Comparison of ENCODE assay signal across 36 cellular contexts in genomic region chr2:19529663-19530062, GRCh38.
"Had no signal": no experiment of that assay in that cellular context is flagged by ENCODE, and none has a peak within 500 bp of the region (broad histone marks: within the 10 kb centered on the region; RNA-seq: fewer than 3 reads in every experiment).

No MANE protein-coding gene starts in this region.

- H3K4me3 ChIP-seq: adrenal gland, body of pancreas, breast epithelium, MG63, Peyer's patch had no signal

- DNase-seq: activated B cell treated with CpG ODN at 0.5 μM for 24 hours; activated CD4-positive, alpha-beta memory T cell treated with anti-CD3 and anti-CD28 coated beads for 36 hours; activated CD4-positive, alpha-beta T cell treated with anti-CD3 and anti-CD28 coated beads for 4 hours; activated CD4-positive, alpha-beta T cell treated with anti-CD3 and anti-CD28 coated beads, Interleukin-2, amount 50 U/mL, for 1 hour; activated CD4-positive, CD25-positive, alpha-beta regulatory T cell treated with anti-CD3 and anti-CD28 coated beads, Interleukin-2, amount 50 U/mL, for 72 hours; activated CD8-positive, alpha-beta memory T cell treated with anti-CD3 and anti-CD28 coated beads, Interleukin-2, amount 50 U/mL, for 4 hours; activated gamma-delta T cell treated with Interleukin-2 at 50 U/mL for 16 hours; activated naive CD4-positive, alpha-beta T cell treated with anti-CD3 and anti-CD28 coated beads for 36 hours; activated T-cell treated with anti-CD3 and anti-CD28 coated beads for 4 hours; activated T-cell treated with anti-CD3 and anti-CD28 coated beads, Interleukin-2, amount 50 U/mL, for 4 hours; adrenal gland; body of pancreas; Kasumi-1; KG1; MG63; MV-4-11; NCI-H1092; NCI-H1436 treated with DMSO at 0.1 percent for 48 hours; NCI-H1694 treated with DMSO at 0.1 percent for 48 hours; NCI-H2081 treated with DMSO at 0.1 percent for 48 hours; NCI-H226; NCI-H446 treated with DMSO at 0.1 percent for 48 hours; NCI-H526; NCI-H748 treated with DMSO at 0.1 percent for 48 hours; NK-92 treated with Interleukin-12 subunit alpha and Interleukin-12 subunit beta, amount 100 ng/mL, for 24 hours; PC-3; Peyer's patch; RPMI8226; SIG-M5; T-cell; T-helper 17 cell had no signal

- H3K4me1 ChIP-seq: adrenal gland, body of pancreas, breast epithelium, Peyer's patch had no signal

- H3K9me3 ChIP-seq: adrenal gland, body of pancreas, breast epithelium, Peyer's patch had no signal

- ATAC-seq: activated naive CD4-positive, alpha-beta T cell treated with anti-CD3 and anti-CD28 coated beads, Interleukin-2, amount 50 U/mL, for 72 hours; activated T-cell treated with anti-CD3 and anti-CD28 coated beads, Interleukin-2, amount 50 U/mL, for 4 hours; body of pancreas; PC-3; Right ventricle myocardium inferior; SK-N-SH treated with all-trans-retinoic acid at 6 μM for 48 hours; T-cell; T-helper 17 cell had no signal

- H3K27me3 ChIP-seq: adrenal gland, body of pancreas, breast epithelium, MG63, Peyer's patch had no signal

- H3K27ac ChIP-seq: adrenal gland, body of pancreas, breast epithelium, Peyer's patch, VCaP had no signal

- H3K36me3 ChIP-seq: adrenal gland, breast epithelium, MG63, Peyer's patch had no signal
